Comparison of ENCODE assay signal across 1 cellular context in the genomic region with DNA sequence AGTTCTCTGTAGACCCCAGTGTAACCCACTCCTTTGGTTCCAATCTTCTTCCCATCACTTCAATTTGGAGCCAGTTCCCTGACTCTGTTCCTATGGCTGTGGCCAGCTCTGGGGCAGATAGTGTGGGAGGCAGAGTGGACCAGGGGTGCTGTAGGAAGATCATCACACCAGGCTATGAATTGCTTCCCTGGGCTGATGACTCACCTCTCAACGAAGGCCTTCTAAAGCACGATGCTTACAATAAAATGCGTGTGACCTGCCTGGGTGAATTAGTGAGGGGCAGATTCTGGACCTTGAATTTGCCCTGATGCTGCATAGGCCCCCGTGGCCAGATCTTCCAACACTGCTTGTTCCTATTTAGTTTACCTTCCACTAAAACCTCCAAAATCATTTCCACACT.
TF ChIP-seq lines count a peak whose summit lies in the region.

No MANE protein-coding gene starts in this region.

TF ChIP-seq in endothelial cell of umbilical vein, 7 proteins besides CTCF, POLR2A, EP300 and RAD21:
- TF ChIP-seq JUN (IDR thresholded peaks at IDR 0.05; ENCODE audit: borderline replicate concordance, insufficient read depth, insufficient read length, low read depth) = peak; percentile 47
- peak; percentile 43 for TF ChIP-seq FOS (IDR thresholded peaks at IDR 0.05; ENCODE audit: borderline replicate concordance, insufficient read depth, low read length)
- TF ChIP-seq EZH2 (IDR thresholded peaks at IDR 0.05; ENCODE audit: borderline replicate concordance, low read depth, low read length, severe bottlenecking) = no peak
- TF ChIP-seq MYC (IDR thresholded peaks at IDR 0.05; ENCODE audit: low read depth, low read length) = no peak
